9 cellular contexts compared by ENCODE assay signal in genomic region chr16:79893445-79893844, GRCh38.
"Had no signal": no experiment of that assay in that cellular context is flagged by ENCODE, and none has a peak within 500 bp of the region (broad histone marks: within the 10 kb centered on the region; RNA-seq: fewer than 3 reads in every experiment).

No MANE protein-coding gene starts in this region.

- H3K27ac ChIP-seq: GM23248, HL-60 had no signal

- H3K36me3 ChIP-seq: HAP-1 had no signal

- H3K9me3 ChIP-seq: HAP-1 had no signal

- H3K4me3 ChIP-seq: GM23248, HAP-1 had no signal

- H3K9ac ChIP-seq: GM23248 had no signal

- H2AFZ ChIP-seq: GM23248 had no signal

- FAIRE-seq: HepG2 had no signal

- H3K4me1 ChIP-seq: HAP-1 had no signal

- DNase-seq: GM23248, GOT3, H7, HFFc6, KG1 had no signal

- ATAC-seq: HCT116, HepG2 had no signal
